In the genomic region with DNA sequence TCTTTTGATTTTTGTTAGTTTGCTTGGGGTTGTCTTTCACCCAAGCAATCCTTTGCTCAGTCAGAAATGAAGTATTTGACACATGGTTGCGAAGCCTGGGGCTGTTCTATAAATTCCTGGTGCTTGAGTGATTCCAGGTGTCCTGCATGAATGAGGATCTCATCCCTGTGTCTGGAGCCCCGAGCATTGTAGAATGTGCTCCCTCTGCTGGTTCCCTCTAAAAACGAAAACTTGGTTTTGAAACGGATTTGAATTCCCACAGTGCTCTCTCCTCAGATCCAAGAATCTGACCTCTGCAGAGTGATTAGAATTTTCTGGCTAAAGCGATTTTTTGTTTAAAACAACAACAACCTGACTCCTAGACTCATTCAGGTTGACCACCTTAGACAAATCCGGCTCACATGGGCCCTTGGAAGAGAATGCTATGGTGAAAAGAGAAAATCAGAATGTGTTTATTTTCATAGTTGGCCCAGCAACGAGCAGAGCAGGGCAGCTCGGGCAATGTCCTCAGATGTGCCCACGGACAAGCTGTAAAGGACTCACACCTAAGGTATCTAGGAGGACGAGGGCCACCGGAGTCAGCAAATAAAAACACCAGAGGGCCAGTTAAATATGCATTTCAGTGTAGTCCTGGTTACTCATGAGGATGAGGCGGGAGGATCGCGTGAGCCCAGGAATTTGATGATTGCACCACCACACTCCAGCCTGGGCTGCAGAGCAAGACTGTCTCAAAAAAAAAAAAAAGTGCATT, we compare ENCODE assay signal across 9 cellular contexts. TPM values are rescaled to one million over a fixed set of nuclear protein-coding genes. Genes with fewer than 3 reads are reported as not detected.
A peak's percentile ranks its signal among the peaks of the same experiment; 100 is the strongest.
DNase-seq lines count a peak whose midpoint lies in the region; ATAC-seq, FAIRE-seq and TF ChIP-seq lines count a peak whose summit lies in the region.
"Had no signal": no experiment of that assay in that cellular context is flagged by ENCODE, and none has a peak within 500 bp of the region (broad histone marks: within the 10 kb centered on the region; RNA-seq: fewer than 3 reads in every experiment).

No MANE protein-coding gene starts in this region.

- no peak overlapping the region for H3K9ac ChIP-seq in endodermal cell (ENCODE audit: extremely low read depth, low read length, poor library complexity, severe bottlenecking)

- no peak for TF ChIP-seq POLR2A in Peyer's patch (IDR thresholded peaks at IDR 0.05)

- H3K27ac ChIP-seq in Peyer's patch (peak overlapping the region in 2 of 4 donors; percentile 47 to 61), endodermal cell (ENCODE audit: low read depth, low read length) (no peak overlapping the region)

- H3K27me3 Mint-ChIP-seq in endodermal cell (ENCODE audit: insufficient read depth) (peaks cover 11% of the 10 kb centered on the region), memory B cell (peaks cover 10% of the 10 kb centered on the region)

- peaks cover 0 to 22% (median 0%) of the 10 kb centered on the region in 4 donors for H3K4me1 ChIP-seq in Peyer's patch
- H3K4me1 ChIP-seq in endodermal cell (ENCODE audit: control insufficient read depth, insufficient read depth, low read length), result peaks cover 6% of the 10 kb centered on the region

- H3K27me3 ChIP-seq in Peyer's patch (no peaks in the 10 kb centered on the region), endodermal cell (ENCODE audit: control insufficient read depth, insufficient read depth, low read length, poor library complexity, severe bottlenecking) (no peaks in the 10 kb centered on the region)

- H3K27ac Mint-ChIP-seq in endodermal cell (peak overlapping the region; percentile 74), memory B cell (no peak overlapping the region)

- H3K4me3 ChIP-seq in Peyer's patch (peak overlapping the region in 1 of 4 donors; percentile 32), endodermal cell (ENCODE audit: low read length) (peak overlapping the region; percentile 69)

- H3K9me3 Mint-ChIP-seq in endodermal cell (no peaks in the 10 kb centered on the region), memory B cell (no peaks in the 10 kb centered on the region)

- DNase-seq in NCI-H1105 treated with DMSO at 0.1 percent for 48 hours (lab: John Stamatoyannopoulos, UW), result peak; percentile 32
- no peak for DNase-seq in NCI-H1105 (lab: John Stamatoyannopoulos, UW)
- peak; percentile 41 for DNase-seq in HS-5 (ENCODE audit: low read depth)
- DNase-seq in Peyer's patch, result peak in 1 of 3 donors; percentile 70
- peak; percentile 84 for DNase-seq in endodermal cell
- no peak for DNase-seq in memory B cell (ENCODE audit: low spot score in 2 of 2)
- DNase-seq in urothelium cell line (ENCODE audit: low spot score), result peak; percentile 71

- TF ChIP-seq CTCF in Peyer's patch (IDR thresholded peaks at IDR 0.05), result peak in 4 of 6 experiments; percentile 47 to 81 (median 76)
- peak; percentile 61 for TF ChIP-seq CTCF in endodermal cell (conservative IDR thresholded peaks at IDR 0.05)

- H3K9me3 ChIP-seq in Peyer's patch (no peaks in the 10 kb centered on the region), endodermal cell (ENCODE audit: control insufficient read depth, low read length) (no peaks in the 10 kb centered on the region)

- ATAC-seq in memory B cell (ENCODE audit: low read depth), result peak; percentile 37
- no peak for ATAC-seq in GM18861 (IDR thresholded peaks at IDR 0.05; ENCODE audit: unreplicated experiment)

- no peak for FAIRE-seq in urothelium cell line (lab: Jason Lieb, UNC)

- peaks cover 30% of the 10 kb centered on the region for H3K4me1 Mint-ChIP-seq in endodermal cell
- H3K4me1 Mint-ChIP-seq in memory B cell, result peaks cover 6% of the 10 kb centered on the region

- WGBS in endodermal cell (ENCODE audit: insufficient coverage in 1 of 2, insufficient read length in 1 of 2), 2 experiments, result 49 to 52% methylated on average over 13 to 14 of the region's 14 CpGs

- no peaks in the 10 kb centered on the region for H3K36me3 ChIP-seq in Peyer's patch
- H3K36me3 ChIP-seq in endodermal cell (ENCODE audit: control insufficient read depth, insufficient read depth, low read length), result no peaks in the 10 kb centered on the region

- H3K36me3 Mint-ChIP-seq in endodermal cell (ENCODE audit: low read depth) (no peaks in the 10 kb centered on the region), memory B cell (no peaks in the 10 kb centered on the region)
- H3K36me3 Mint-ChIP-seq: CD4-positive, alpha-beta memory T cell had no signal

- H3K4me3 Mint-ChIP-seq in endodermal cell (peak overlapping the region; percentile 45), memory B cell (no peak overlapping the region)

RNA-seq across cellular contexts. Expression of a gene that starts 8.7 kb away (rescaled TPM):
- not detected for total RNA-seq in Peyer's patch
- 10 to 100 TPM in 1 of 2 donors, 1 to 10 TPM in 1; 4.9 to 10.5 TPM for total RNA-seq in endodermal cell
- polyA plus RNA-seq in endodermal cell (2013, experiment 1 of 2), result 1.1 TPM
- polyA plus RNA-seq in endodermal cell (2013, experiment 2 of 2), result 1.6 TPM
- total RNA-seq: CD4-positive, alpha-beta memory T cell had no signal
- polyA plus RNA-seq: CD4-positive, alpha-beta memory T cell had no signal

Comparison
In these comparisons a context has a peak if more than half of its experiments do, and no peak if none do; other contexts are left out.
1. DNase-seq: peak in NCI-H1105 treated with DMSO at 0.1 percent for 48 hours (single experiment), HS-5 (single experiment), endodermal cell (single experiment) and urothelium cell line (single experiment); none in NCI-H1105 (single experiment) and memory B cell (0 of 2).
2. RNA of a gene that starts 8.7 kb away (total RNA-seq): 4.9 to 10.5 TPM in endodermal cell; not detected in Peyer's patch; every median in the first group is over 4 times any median in the second.